8 cellular contexts compared by ENCODE assay signal in the genomic region with DNA sequence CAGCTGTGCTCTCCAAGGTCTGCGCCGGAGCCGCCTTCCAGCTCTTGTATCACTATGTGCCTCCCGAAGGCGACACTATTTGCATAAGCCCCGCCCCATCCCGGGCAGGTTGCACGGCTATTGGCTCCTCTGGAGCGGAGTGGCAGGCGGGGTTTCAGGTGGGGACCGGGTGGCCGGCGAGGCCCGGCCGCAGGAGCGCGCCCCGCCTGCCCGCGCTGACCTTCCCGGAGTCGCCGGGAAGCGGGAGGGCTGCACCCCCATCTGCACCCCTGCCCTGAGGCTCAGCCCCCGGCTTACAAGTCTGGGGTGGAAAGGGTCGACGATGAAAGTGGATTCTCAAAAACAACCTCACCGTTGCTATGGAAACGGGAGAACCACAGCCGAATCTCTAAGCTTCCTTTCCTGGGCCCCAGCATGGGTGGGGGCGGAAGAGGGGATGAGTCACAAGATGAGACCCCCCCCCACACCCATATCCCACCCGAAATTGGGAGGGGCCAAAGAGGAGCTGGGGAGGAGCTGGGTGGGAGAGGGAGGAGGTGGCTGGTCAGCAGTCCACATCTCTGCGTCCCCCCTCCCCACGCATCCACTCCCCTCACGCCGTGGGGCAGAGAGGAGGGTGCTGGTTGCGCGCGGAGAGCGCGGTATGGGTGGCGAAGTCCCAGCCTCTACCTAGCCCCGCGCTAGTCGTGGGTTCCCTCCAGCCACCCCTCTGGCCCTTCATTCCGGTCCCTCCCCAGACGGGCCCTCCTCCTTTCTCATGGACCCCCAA. TPM values are rescaled to one million over a fixed set of nuclear protein-coding genes. Genes with fewer than 3 reads are reported as not detected.
A peak's percentile ranks its signal among the peaks of the same experiment; 100 is the strongest.
DNase-seq lines count a peak whose midpoint lies in the region; ATAC-seq, FAIRE-seq and TF ChIP-seq lines count a peak whose summit lies in the region.

A gene (minus strand): TSS at position 51 of the 769 bp plus-strand sequence. CDS start 6,830 bp downstream, outside the sequence.

- no peaks in the 10 kb centered on the region for H3K36me3 ChIP-seq in breast epithelium
- H3K36me3 ChIP-seq in small intestine (ENCODE audit: control insufficient read depth in 2 of 2, insufficient read depth in 2 of 2, low read length in 2 of 2) = no peaks in the 10 kb centered on the region

- H3K4me1 ChIP-seq in breast epithelium (peaks cover 0 to 4% of the 10 kb centered on the region in 2 donors), small intestine (ENCODE audit: control insufficient read depth in 2 of 2, insufficient read depth in 1 of 2, low read depth in 1 of 2, low read length in 1 of 2) (peaks cover 3 to 7% of the 10 kb centered on the region in 2 donors)

- intact Hi-C loops in breast epithelium (cut with DNase I; ENCODE audit: low total_unique reads) = no loop called here

- H3K27me3 ChIP-seq in breast epithelium (peaks cover 4 to 34% of the 10 kb centered on the region in 2 donors), small intestine (ENCODE audit: control insufficient read depth in 2 of 2, insufficient read depth in 2 of 2, low read length in 2 of 2) (peaks cover 7 to 12% of the 10 kb centered on the region in 2 donors)

- WGBS in small intestine, 3 donors = 0 to 5% (median 3%) methylated on average over 35 to 47 of the region's 47 CpGs

- DNase-seq in GM12864 (ENCODE audit: low read depth) (peak; percentile 47), NCI-H2081 treated with DMSO at 0.1 percent for 48 hours (lab: John Stamatoyannopoulos, UW) (peak; percentile 35), breast epithelium (ENCODE audit: low spot score in 2 of 2) (peak; percentile 81 to 84), iPS-NIHi7 (ENCODE audit: extremely low spot score) (peak; percentile 92), small intestine (peak; percentile 88), RCC 7860 (ENCODE audit: low spot score) (no peak)

- no peak for TF ChIP-seq POLR2A in breast epithelium (IDR thresholded peaks at IDR 0.05)

- H3K27ac ChIP-seq in breast epithelium = no peak within 1 kb of the TSS
- H3K27ac ChIP-seq in small intestine (ENCODE audit: low read depth in 1 of 2, low read length in 1 of 2) = no peak within 1 kb of the TSS

- TF ChIP-seq CTCF in GM12864 (IDR thresholded peaks at IDR 0.05; ENCODE audit: low read depth, low read length, missing control alignments) (no peak), WI38 (IDR thresholded peaks at IDR 0.05; ENCODE audit: low read depth, low read length) (no peak), breast epithelium (IDR thresholded peaks at IDR 0.05) (no peak)

- ATAC-seq in HG02943 (IDR thresholded peaks at IDR 0.05; ENCODE audit: low read depth, unreplicated experiment) = peak; percentile 63

- H3K9me3 ChIP-seq in breast epithelium (no peaks in the 10 kb centered on the region), small intestine (ENCODE audit: control insufficient read depth, low read depth) (no peaks in the 10 kb centered on the region)

- peak within 1 kb of the TSS; percentile 20 for H3K4me3 ChIP-seq in GM12864 (ENCODE audit: low read depth, low read length)
- H3K4me3 ChIP-seq in WI38 (ENCODE audit: low read depth, low read length) = 0 out of 2 replicates have a peak within 1 kb of the TSS, but pooled peaks have one; percentile 6
- H3K4me3 ChIP-seq in breast epithelium = peak within 1 kb of the TSS; percentile 25 to 67 (median 49)
- peak within 1 kb of the TSS in 1 of 2 donors; percentile 45 for H3K4me3 ChIP-seq in small intestine (ENCODE audit: low read depth in 1 of 2, low read length in 2 of 2)

- no peak for FAIRE-seq in small intestine (lab: Jason Lieb, UNC)
- no peak for FAIRE-seq in RCC 7860 (lab: Jason Lieb, UNC)

RNA-seq across cellular contexts. Expression of the gene that starts here (rescaled TPM):
- not detected for total RNA-seq in breast epithelium
- polyA plus RNA-seq in small intestine = under 1 TPM; 0.21 to 0.27 (median 0.22) TPM

Comparison
In these comparisons a context has a peak if more than half of its experiments do, and no peak if none do; other contexts are left out.
1. Peak in DNase-seq and H3K4me3 ChIP-seq in breast epithelium; RNA of the gene not detected or under 1 TPM.
2. Peak in DNase-seq in small intestine; RNA of the gene not detected or under 1 TPM.